9 cellular contexts compared by ENCODE assay signal in genomic region chr9:120583958-120584369, GRCh38. TPM values are rescaled to one million over a fixed set of nuclear protein-coding genes. Genes with fewer than 3 reads are reported as not detected.
DNase-seq lines count a peak whose midpoint lies in the region; ATAC-seq, FAIRE-seq and TF ChIP-seq lines count a peak whose summit lies in the region.
"Had no signal": no experiment of that assay in that cellular context is flagged by ENCODE, and none has a peak within 500 bp of the region (broad histone marks: within the 10 kb centered on the region; RNA-seq: fewer than 3 reads in every experiment).

No MANE protein-coding gene starts in this region.

- H2AFZ ChIP-seq in KMS-11 (ENCODE audit: low read depth) = peak overlapping the region; percentile 24; the same call in 1 of the 2 replicates

- intact Hi-C loops in CD8-positive, alpha-beta T cell (cut with DNase I, micrococcal nuclease) = no loop called here

- CTCF ChIA-PET in CD8-positive, alpha-beta T cell (lab: Charles Lee) = no interaction called here

- peak; percentile 64 for FAIRE-seq in GM19239 (lab: Jason Lieb, UNC)

- POLR2A ChIA-PET in CD8-positive, alpha-beta T cell (lab: Charles Lee) = no interaction called here

- no peaks in the 10 kb centered on the region for H3K27me3 Mint-ChIP-seq in CD8-positive, alpha-beta T cell (ENCODE audit: low read depth)

- no peaks in the 10 kb centered on the region for H3K9me3 Mint-ChIP-seq in CD8-positive, alpha-beta T cell

- H3K27ac ChIP-seq in CD8-positive, alpha-beta T cell (ENCODE audit: low read depth, low read length) = no peak overlapping the region
- H3K27ac ChIP-seq in KMS-11 = peak overlapping the region; percentile 89
- no peak overlapping the region for H3K27ac ChIP-seq in effector memory CD4-positive, alpha-beta T cell (ENCODE audit: insufficient read depth, low read length, poor library complexity, severe bottlenecking)
- H3K27ac ChIP-seq: SK-N-MC had no signal

- peak in 4 of 7 experiments; percentile 7 to 50 (median 22) for DNase-seq in CD8-positive, alpha-beta T cell
- peak; percentile 37 for DNase-seq in GM19239 (ENCODE audit: insufficient read length, low spot score)
- peak; percentile 82 for DNase-seq in SHP77 treated with DMSO at 0.1 percent for 48 hours (lab: John Stamatoyannopoulos, UW)
- peak; percentile 10 to 32 (median 11) for DNase-seq in effector memory CD4-positive, alpha-beta T cell
- DNase-seq in myocyte (ENCODE audit: low read depth) = peak; percentile 100
- no peak for DNase-seq in cortex of kidney (lab: John Stamatoyannopoulos, UW)

- H3K4me3 Mint-ChIP-seq in CD8-positive, alpha-beta T cell = no peak overlapping the region

- peaks cover 22% of the 10 kb centered on the region for H3K79me2 ChIP-seq in KMS-11 (ENCODE audit: insufficient read depth, low read depth)

- no peak for ATAC-seq in CD8-positive, alpha-beta T cell
- no peak for ATAC-seq in GM21528 (IDR thresholded peaks at IDR 0.05; ENCODE audit: low FRiP score, unreplicated experiment)

- H3K4me2 ChIP-seq in KMS-11 = peak overlapping the region; percentile 77

- H3K27me3 ChIP-seq in CD8-positive, alpha-beta T cell (ENCODE audit: insufficient read depth, low read length) = no peaks in the 10 kb centered on the region
- H3K27me3 ChIP-seq in KMS-11 (ENCODE audit: insufficient read depth, low read depth) = no peaks in the 10 kb centered on the region
- H3K27me3 ChIP-seq in effector memory CD4-positive, alpha-beta T cell (replicated peaks; ENCODE audit: control insufficient read depth, insufficient read depth, low read length, poor library complexity, severe bottlenecking) = no peaks in the 10 kb centered on the region

- no peaks in the 10 kb centered on the region for H3K36me3 ChIP-seq in CD8-positive, alpha-beta T cell (ENCODE audit: insufficient read depth, low read length)
- H3K36me3 ChIP-seq in KMS-11 (ENCODE audit: insufficient read depth) = no peaks in the 10 kb centered on the region
- H3K36me3 ChIP-seq in effector memory CD4-positive, alpha-beta T cell (ENCODE audit: control insufficient read depth, insufficient read depth, low read length) = no peaks in the 10 kb centered on the region

- no peak overlapping the region for H3K27ac Mint-ChIP-seq in CD8-positive, alpha-beta T cell

- no peaks in the 10 kb centered on the region for H4K20me1 ChIP-seq in KMS-11 (ENCODE audit: insufficient read depth)

- H3K4me1 ChIP-seq in CD8-positive, alpha-beta T cell (ENCODE audit: insufficient read depth, low read length) = peaks cover 20% of the 10 kb centered on the region
- H3K4me1 ChIP-seq in KMS-11 (ENCODE audit: low read depth, poor library complexity, severe bottlenecking) = peaks cover 66% of the 10 kb centered on the region
- peaks cover 13% of the 10 kb centered on the region for H3K4me1 ChIP-seq in effector memory CD4-positive, alpha-beta T cell (ENCODE audit: control insufficient read depth, insufficient read depth, low read length, poor library complexity, severe bottlenecking)

- H3K4me1 Mint-ChIP-seq in CD8-positive, alpha-beta T cell (ENCODE audit: low read depth) = peaks cover 27% of the 10 kb centered on the region

- H3K4me3 ChIP-seq in CD8-positive, alpha-beta T cell (ENCODE audit: low read depth, low read length) = no peak overlapping the region
- H3K4me3 ChIP-seq in KMS-11 (IDR thresholded peaks at IDR 0.05; ENCODE audit: insufficient read depth, low read depth, low read length) = no peak overlapping the region
- H3K4me3 ChIP-seq in effector memory CD4-positive, alpha-beta T cell (ENCODE audit: insufficient read depth, low read depth, low read length, poor library complexity, severe bottlenecking) = no peak overlapping the region
- H3K4me3 ChIP-seq: SK-N-MC had no signal

- H3K9me3 ChIP-seq in CD8-positive, alpha-beta T cell (ENCODE audit: low read length) = no peaks in the 10 kb centered on the region
- H3K9me3 ChIP-seq in effector memory CD4-positive, alpha-beta T cell (ENCODE audit: control insufficient read depth, low read length) = no peaks in the 10 kb centered on the region

- TF ChIP-seq CTCF in CD8-positive, alpha-beta T cell (IDR thresholded peaks at IDR 0.05) = no peak
- TF ChIP-seq CTCF in KMS-11 (conservative IDR thresholded peaks at IDR 0.05; ENCODE audit: low read depth, low read length) = no peak

- H3K36me3 Mint-ChIP-seq in CD8-positive, alpha-beta T cell = peaks cover 11% of the 10 kb centered on the region

- peak overlapping the region; percentile 38 for H3K9ac ChIP-seq in KMS-11

RNA-seq across cellular contexts. Expression of gene CDK5RAP2, which starts 4.0 kb away (rescaled TPM):
- total RNA-seq in CD8-positive, alpha-beta T cell = 10 to 100 TPM; 52.1 to 55.2 TPM
- 66.6 and 74.6 TPM in 2 replicates for total RNA-seq in myocyte
- polyA plus RNA-seq in myocyte (2012) = 43.9 TPM
